Comparison of ENCODE assay signal across 2 cellular contexts in genomic region chr12:8113117-8113516, GRCh38. TPM values are rescaled to one million over a fixed set of nuclear protein-coding genes. Genes with fewer than 3 reads are reported as not detected.
"Had no signal": no experiment of that assay in that cellular context is flagged by ENCODE, and none has a peak within 500 bp of the region (broad histone marks: within the 10 kb centered on the region; RNA-seq: fewer than 3 reads in every experiment).

No MANE protein-coding gene starts in this region.

RNA-seq across cellular contexts. Expression of gene CLEC4A, which starts 10.3 kb away (rescaled TPM):
- total RNA-seq: G401 had no signal

RNA-seq across cellular contexts. Expression of gene ZNF705A, which starts 43.7 kb away (rescaled TPM):
- total RNA-seq: G401, GM12878 had no signal

RNA-seq across cellular contexts. Expression of gene C3AR1, which starts 47.0 kb away (rescaled TPM):
- total RNA-seq: G401 had no signal
